ENCODE assay signal across 8 cellular contexts in genomic region chr12:110602085-110602814, GRCh38. TPM values are rescaled to one million over a fixed set of nuclear protein-coding genes. Genes with fewer than 3 reads are reported as not detected.
DNase-seq lines count a peak whose midpoint lies in the region; ATAC-seq, FAIRE-seq and TF ChIP-seq lines count a peak whose summit lies in the region.
"Not testable (repeated sequence)": the region's sequence is repeated elsewhere in the genome, so short reads cannot be mapped to it uniquely, and the experiment has no call there.

No MANE protein-coding gene starts in this region.

- not testable (repeated sequence) for H3K79me2 ChIP-seq in Karpas-422 (ENCODE audit: low read length)

- ATAC-seq in left cardiac atrium, result peak; percentile 69 to 84

- not testable (repeated sequence) for H3K9ac ChIP-seq in Karpas-422 (ENCODE audit: low read length); neuronal stem cell (ENCODE audit: low read depth, low read length, poor library complexity)

- not testable (repeated sequence) for TF ChIP-seq POLR2A in breast epithelium (IDR thresholded peaks at IDR 0.05); vagina (IDR thresholded peaks at IDR 0.05)

- H3K9me3 ChIP-seq in Karpas-422 (ENCODE audit: low read length); breast epithelium; neuronal stem cell (replicated peaks in 1 of 2; ENCODE audit: control insufficient read depth in 2 of 2, insufficient read depth in 1 of 2, low read depth in 1 of 2, low read length in 2 of 2); vagina: not testable (repeated sequence)

- not testable (repeated sequence) for H2AK5ac ChIP-seq in neuronal stem cell (ENCODE audit: low read depth, low read length)

- H4K20me1 ChIP-seq in Karpas-422 (ENCODE audit: insufficient read depth, low read depth, low read length), result not testable (repeated sequence)

- not testable (repeated sequence) for H3K4me2 ChIP-seq in Karpas-422 (ENCODE audit: low read depth, low read length, poor library complexity, severe bottlenecking); neuronal stem cell (ENCODE audit: insufficient read depth, low read length, poor library complexity, severe bottlenecking)

- H3K27ac ChIP-seq in Karpas-422 (ENCODE audit: low read length); breast epithelium; neuronal stem cell (replicated peaks; ENCODE audit: low read length); vagina: not testable (repeated sequence)

- not testable (repeated sequence) for H3K9me2 ChIP-seq in Karpas-422 (replicated peaks; ENCODE audit: insufficient read depth, low read length)

- H2BK5ac ChIP-seq in neuronal stem cell (ENCODE audit: low read length), result not testable (repeated sequence)

- peak; percentile 90 for FAIRE-seq in G401.6 (lab: Jason Lieb, UNC)

- peaks cover 35% of the 10 kb centered on the region for H3K4me1 ChIP-seq in Karpas-422 (ENCODE audit: low read length)
- H3K4me1 ChIP-seq in breast epithelium; neuronal stem cell (ENCODE audit: control insufficient read depth in 2 of 2, insufficient read depth in 1 of 2, low read depth in 1 of 2, low read length in 2 of 2); vagina: not testable (repeated sequence)

- H3K18ac ChIP-seq in neuronal stem cell (ENCODE audit: low read length), result not testable (repeated sequence)

- H3K23ac ChIP-seq in neuronal stem cell (ENCODE audit: low read depth, low read length, poor library complexity), result not testable (repeated sequence)

- not testable (repeated sequence) for H3K27me3 ChIP-seq in Karpas-422 (ENCODE audit: low read length); breast epithelium; neuronal stem cell (ENCODE audit: control insufficient read depth in 3 of 3, insufficient read depth in 3 of 3, low read depth in 1 of 3, low read length in 3 of 3); vagina

- H2BK120ac ChIP-seq in neuronal stem cell (ENCODE audit: low read depth, low read length), result not testable (repeated sequence)

- H3K79me1 ChIP-seq in neuronal stem cell (ENCODE audit: low read depth, low read length), result not testable (repeated sequence)

- peak overlapping the region; percentile 44; the same call in 1 of the 2 replicates for H2AFZ ChIP-seq in Karpas-422 (ENCODE audit: low read length)
- not testable (repeated sequence) for H2AFZ ChIP-seq in neuronal stem cell (ENCODE audit: low read length)

- H2BK15ac ChIP-seq in neuronal stem cell (ENCODE audit: low read length), result not testable (repeated sequence)

- not testable (repeated sequence) for H3K4me3 ChIP-seq in Karpas-422 (ENCODE audit: low read length); breast epithelium; neuronal stem cell (ENCODE audit: low read length in 2 of 2); vagina

- not testable (repeated sequence) for H2BK12ac ChIP-seq in neuronal stem cell (ENCODE audit: low read length)

- no CpG with 5 or more reads among the region's 14 CpGs for WGBS in neuronal stem cell (ENCODE audit: extremely low coverage in 2 of 2, insufficient read length in 2 of 2, insufficient replicate concordance in 1 of 2), 2 donors

- not testable (repeated sequence) for H3K36me3 ChIP-seq in Karpas-422 (ENCODE audit: insufficient read depth, low read length); breast epithelium; neuronal stem cell (replicated peaks in 1 of 2; ENCODE audit: control insufficient read depth in 2 of 2, insufficient read depth in 2 of 2, low read length in 2 of 2); vagina

- TF ChIP-seq CTCF in breast epithelium (IDR thresholded peaks at IDR 0.05), result peak; percentile 31 to 79 (median 69)
- peak; percentile 53 to 72 (median 69) for TF ChIP-seq CTCF in vagina (IDR thresholded peaks at IDR 0.05)

- DNase-seq in Karpas-422 (peak; percentile 88), NCI-H82 (lab: John Stamatoyannopoulos, UW) (peak; percentile 79), neuronal stem cell (ENCODE audit: low spot score) (peak; percentile 31)
- peak; percentile 37 for DNase-seq in activated CD4-positive, CD25-positive, alpha-beta regulatory T cell treated with anti-CD3 and anti-CD28 coated beads, Interleukin-2, amount 50 U/mL, for 16 hours (ENCODE audit: low read depth, low spot score)
- not testable (repeated sequence) for DNase-seq in breast epithelium (ENCODE audit: low spot score in 2 of 2); left cardiac atrium; vagina (ENCODE audit: extremely low spot score in 2 of 2)

- H4K91ac ChIP-seq in neuronal stem cell (ENCODE audit: low read depth, low read length, poor library complexity), result not testable (repeated sequence)

- not testable (repeated sequence) for H4K8ac ChIP-seq in neuronal stem cell (ENCODE audit: low read depth, low read length)

- not testable (repeated sequence) for H3K14ac ChIP-seq in neuronal stem cell (ENCODE audit: low read length)

- intact Hi-C loops in breast epithelium (cut with DNase I; ENCODE audit: low total_unique reads) (loop anchor here (5.0 kb wide), 2 partner anchors 90 to 1050 kb away; no protein-coding TSS in a partner anchor), left cardiac atrium (cut with DNase I) (loop anchor here (1.0 to 5.0 kb wide), 3 partner anchors 90 to 150 kb away; partner anchors contain the start of gene ARPC3 (in 1 of the 2)), vagina (cut with DNase I) (loop anchor here (5.0 to 10.0 kb wide), 3 partner anchors 90 to 223 kb away; partner anchors contain the start of gene ARPC3)

- H3K4ac ChIP-seq in neuronal stem cell (ENCODE audit: low read length), result not testable (repeated sequence)

RNA-seq across cellular contexts. Expression of gene TCTN1, which starts 11.7 kb away (rescaled TPM):
- total RNA-seq in Karpas-422 (2014; rRNA removed; shearing (Covaris generic); ENCODE audit: low replicate concordance), result 31.0 and 31.3 TPM in 2 replicates
- total RNA-seq in breast epithelium, result 10 to 100 TPM; 43.0 to 76.0 (median 56.3) TPM
- total RNA-seq in left cardiac atrium, result 10 to 100 TPM; 21.2 to 33.1 TPM
- polyA plus RNA-seq in neuronal stem cell (2013, experiment 1 of 2), result 71.4 TPM
- polyA plus RNA-seq in neuronal stem cell (2013, experiment 2 of 2), result 67.0 TPM
- total RNA-seq in vagina, result 31.4 TPM

RNA-seq across cellular contexts. Expression of gene PPTC7, which starts 19.1 kb away (rescaled TPM):
- total RNA-seq in Karpas-422 (2014; rRNA removed; shearing (Covaris generic); ENCODE audit: low replicate concordance), result 16.1 and 27.4 TPM in 2 replicates
- total RNA-seq in breast epithelium (10 to 100 TPM; 21.6 to 31.9 (median 26.7) TPM), left cardiac atrium (10 to 100 TPM; 51.7 to 92.3 TPM), vagina (43.0 TPM)
- polyA plus RNA-seq in neuronal stem cell (2013, experiment 1 of 2), result 10.5 TPM
- 10.4 TPM for polyA plus RNA-seq in neuronal stem cell (2013, experiment 2 of 2)
